In genomic region chr3:133506215-133506901, GRCh38 we compare ENCODE assay signal across 8 cellular contexts.
DNase-seq lines count a peak whose midpoint lies in the region; ATAC-seq and TF ChIP-seq lines count a peak whose summit lies in the region.

No MANE protein-coding gene starts in this region.

- peak; percentile 6 for DNase-seq in activated CD4-positive, CD25-positive, alpha-beta regulatory T cell treated with anti-CD3 and anti-CD28 coated beads, Interleukin-2, amount 50 U/mL, for 16 hours (ENCODE audit: low read depth, low spot score)
- no peak for DNase-seq in activated CD4-positive, CD25-positive, alpha-beta regulatory T cell treated with anti-CD3 and anti-CD28 coated beads, Interleukin-2, amount 50 U/mL, for 72 hours
- DNase-seq in T-cell: peak in 11 of 34 experiments; percentile 5 to 31 (median 11)
- DNase-seq in kidney tubule cell (ENCODE audit: low spot score): peak; percentile 7
- no peak for DNase-seq in ovary
- DNase-seq in Kasumi-1 (lab: John Stamatoyannopoulos, UW): no peak
- no peak for DNase-seq in NCI-H1694 treated with DMSO at 0.1 percent for 48 hours (lab: John Stamatoyannopoulos, UW)

- POLR2A ChIA-PET in T-cell (lab: Charles Lee): interaction anchor here (0.5 to 0.6 kb wide), 2 partner anchors 33 to 122 kb away, joined by 4 to 7 read pairs; no protein-coding TSS in a partner anchor

- 68 to 73% (median 73%) methylated on average over 9 of the region's 9 CpGs for WGBS in ovary, 3 donors

- H3K36me3 Mint-ChIP-seq in T-cell: no peaks in the 10 kb centered on the region

- peaks cover 13 to 15% (median 14%) of the 10 kb centered on the region in 3 donors for H3K4me1 Mint-ChIP-seq in T-cell

- ATAC-seq in HG02884 (IDR thresholded peaks at IDR 0.05; ENCODE audit: unreplicated experiment) (peak; percentile 95), T-cell (replicated peaks in 1 of 4) (peak; percentile 94 to 98 (median 96))

- H3K9me3 Mint-ChIP-seq in T-cell: no peaks in the 10 kb centered on the region

- TF ChIP-seq POLR2A in ovary (IDR thresholded peaks at IDR 0.05): no peak

- no peaks in the 10 kb centered on the region for H3K27me3 Mint-ChIP-seq in T-cell

- no peak for TF ChIP-seq CTCF in ovary (IDR thresholded peaks at IDR 0.05)

- H3K27ac ChIP-seq in ovary: no peak overlapping the region

- peak overlapping the region; percentile 67 to 81 (median 70) for H3K4me3 Mint-ChIP-seq in T-cell

- TF ChIP-seq EP300 in ovary (IDR thresholded peaks at IDR 0.05): no peak

- peak overlapping the region; percentile 97 for H3K27ac Mint-ChIP-seq in T-cell

- no peak overlapping the region for H3K4me3 ChIP-seq in ovary

- H3K36me3 ChIP-seq in ovary: no peaks in the 10 kb centered on the region

- H3K9me3 ChIP-seq in ovary: no peaks in the 10 kb centered on the region

- CTCF ChIA-PET in T-cell (lab: Charles Lee): interaction anchor here (0.6 to 1.6 kb wide), 5 partner anchors 13 to 72 kb away, joined by 4 to 6 read pairs (median 4); partner anchors contain the start of gene CDV3 (in 1 of the 2)

- H3K27me3 ChIP-seq in ovary: no peaks in the 10 kb centered on the region

- H3K4me1 ChIP-seq in ovary (ENCODE audit: insufficient read depth): no peaks in the 10 kb centered on the region

- intact Hi-C loops in ovary (cut with DNase I): no loop called here

Comparison
In these comparisons a context has a peak if more than half of its experiments do, and no peak if none do; other contexts are left out.
1. DNase-seq: peak in activated CD4-positive, CD25-positive, alpha-beta regulatory T cell treated with anti-CD3 and anti-CD28 coated beads, Interleukin-2, amount 50 U/mL, for 16 hours (single experiment) and kidney tubule cell (single experiment); none in activated CD4-positive, CD25-positive, alpha-beta regulatory T cell treated with anti-CD3 and anti-CD28 coated beads, Interleukin-2, amount 50 U/mL, for 72 hours (single experiment), ovary (0 of 5), Kasumi-1 (0 of 2) and NCI-H1694 treated with DMSO at 0.1 percent for 48 hours (single experiment).